In genomic region chr16:65070831-65071230, GRCh38 we compare ENCODE assay signal across 8 cellular contexts. TPM values are rescaled to one million over a fixed set of nuclear protein-coding genes. Genes with fewer than 3 reads are reported as not detected.
A peak's percentile ranks its signal among the peaks of the same experiment; 100 is the strongest.
DNase-seq lines count a peak whose midpoint lies in the region; ATAC-seq, FAIRE-seq and TF ChIP-seq lines count a peak whose summit lies in the region.

No MANE protein-coding gene starts in this region.

- no peak overlapping the region for H3K9ac ChIP-seq in SK-N-MC (ENCODE audit: insufficient read length)

- no peaks in the 10 kb centered on the region for H3K27me3 ChIP-seq in ovary

- peak overlapping the region; percentile 84 for H3K27ac ChIP-seq in SK-N-MC
- H3K27ac ChIP-seq in ovary: peak overlapping the region; percentile 11 to 51

- intact Hi-C loops in ovary (cut with DNase I): no loop called here

- peak; percentile 84 for FAIRE-seq in frontal cortex (lab: Jason Lieb, UNC)

- 5 to 13% (median 7%) methylated on average over 5 of the region's 5 CpGs for WGBS in ovary, 3 donors

- peaks cover 40% of the 10 kb centered on the region for H3K36me3 ChIP-seq in SK-N-MC (ENCODE audit: insufficient read depth, low read length)
- H3K36me3 ChIP-seq in ovary: no peaks in the 10 kb centered on the region

- ATAC-seq in HG02973 (IDR thresholded peaks at IDR 0.05; ENCODE audit: unreplicated experiment): no peak
- no peak for ATAC-seq in GM19455 (IDR thresholded peaks at IDR 0.05; ENCODE audit: unreplicated experiment)
- no peak for ATAC-seq in HG03280 (IDR thresholded peaks at IDR 0.05; ENCODE audit: unreplicated experiment)

- TF ChIP-seq POLR2A in ovary (IDR thresholded peaks at IDR 0.05): no peak

- peaks cover 27% of the 10 kb centered on the region for H3K4me1 ChIP-seq in ovary (ENCODE audit: insufficient read depth)

- DNase-seq in DMS 273 (lab: John Stamatoyannopoulos, UW; ENCODE audit: unreplicated experiment): peak; percentile 83
- no peak for DNase-seq in SK-N-MC (ENCODE audit: low read depth, low spot score)
- DNase-seq in frontal cortex (ENCODE audit: low spot score in 2 of 2): peak; percentile 22 to 39
- DNase-seq in ovary: peak; percentile 69 to 83 (median 73)
- DNase-seq in activated T-cell treated with anti-CD3 and anti-CD28 coated beads, Interleukin-2, amount 50 U/mL, for 48 hours: no peak

- no peak overlapping the region for H3K4me3 ChIP-seq in SK-N-MC
- H3K4me3 ChIP-seq in ovary: no peak overlapping the region

- no peak for TF ChIP-seq EP300 in ovary (IDR thresholded peaks at IDR 0.05)

- TF ChIP-seq CTCF in ovary (IDR thresholded peaks at IDR 0.05): no peak

- H3K9me3 ChIP-seq in SK-N-MC (ENCODE audit: low read depth, low read length): no peaks in the 10 kb centered on the region
- H3K9me3 ChIP-seq in ovary: no peaks in the 10 kb centered on the region

RNA-seq across cellular contexts. Expression of gene CDH11, which starts 51.0 kb away (rescaled TPM):
- total RNA-seq in frontal cortex: 313 TPM
- 100 to 1,000 TPM; 158 to 858 (median 500) TPM for total RNA-seq in ovary
- 100 to 1,000 TPM; 118 to 153 TPM for polyA plus RNA-seq in ovary

Comparison
In these comparisons a context has a peak if more than half of its experiments do, and no peak if none do; other contexts are left out.
1. DNase-seq: peak in DMS 273 (single experiment), frontal cortex (2 of 2) and ovary (5 of 5); none in SK-N-MC (single experiment) and activated T-cell treated with anti-CD3 and anti-CD28 coated beads, Interleukin-2, amount 50 U/mL, for 48 hours (0 of 2).